ENCODE assay signal across 1 cellular context in the genomic region with DNA sequence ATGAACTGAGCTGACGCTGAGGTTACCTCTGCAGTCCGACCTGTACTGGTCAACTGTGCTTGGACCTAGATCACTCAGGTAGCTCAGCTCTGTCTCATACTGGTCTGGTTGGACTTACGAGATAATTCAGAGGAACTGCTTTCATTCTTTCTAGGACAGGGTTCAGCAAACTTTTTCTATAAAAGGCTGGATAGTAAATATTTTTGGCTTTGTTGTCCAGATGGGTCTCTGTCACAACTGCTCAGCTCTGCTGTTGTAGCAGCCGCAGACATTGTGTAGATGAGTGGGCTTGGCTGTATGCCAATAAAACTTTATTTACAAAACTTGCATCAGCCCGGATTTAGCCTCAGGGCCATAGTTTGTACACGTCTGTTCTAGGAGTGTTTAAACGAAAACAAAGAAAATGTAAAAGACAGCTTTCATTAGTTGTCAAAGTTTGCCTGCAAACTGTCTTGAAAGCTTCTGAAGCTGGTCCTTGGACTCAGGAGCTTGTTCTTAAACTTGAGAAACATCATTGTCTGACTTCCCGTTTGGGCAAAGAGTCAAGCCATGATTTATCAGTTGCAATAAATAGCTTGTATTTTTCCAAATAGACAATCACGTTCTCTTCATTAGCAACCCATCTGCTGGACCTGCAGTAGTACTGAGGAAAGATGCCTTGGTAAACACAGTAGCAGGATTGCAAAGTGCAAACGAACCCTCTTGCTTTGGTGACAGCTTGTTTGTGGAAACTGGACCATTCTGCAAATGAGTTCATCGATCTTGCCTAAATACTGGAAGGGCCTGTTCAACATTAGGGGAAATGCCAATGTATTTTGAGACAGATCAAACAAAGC.
TF ChIP-seq lines count a peak whose summit lies in the region.

No MANE protein-coding gene starts in this region.

TF ChIP-seq in HepG2, 621 proteins besides CTCF, POLR2A, EP300 and RAD21 (continued from another document and continues in another):
- TF ChIP-seq, protein P1, sequence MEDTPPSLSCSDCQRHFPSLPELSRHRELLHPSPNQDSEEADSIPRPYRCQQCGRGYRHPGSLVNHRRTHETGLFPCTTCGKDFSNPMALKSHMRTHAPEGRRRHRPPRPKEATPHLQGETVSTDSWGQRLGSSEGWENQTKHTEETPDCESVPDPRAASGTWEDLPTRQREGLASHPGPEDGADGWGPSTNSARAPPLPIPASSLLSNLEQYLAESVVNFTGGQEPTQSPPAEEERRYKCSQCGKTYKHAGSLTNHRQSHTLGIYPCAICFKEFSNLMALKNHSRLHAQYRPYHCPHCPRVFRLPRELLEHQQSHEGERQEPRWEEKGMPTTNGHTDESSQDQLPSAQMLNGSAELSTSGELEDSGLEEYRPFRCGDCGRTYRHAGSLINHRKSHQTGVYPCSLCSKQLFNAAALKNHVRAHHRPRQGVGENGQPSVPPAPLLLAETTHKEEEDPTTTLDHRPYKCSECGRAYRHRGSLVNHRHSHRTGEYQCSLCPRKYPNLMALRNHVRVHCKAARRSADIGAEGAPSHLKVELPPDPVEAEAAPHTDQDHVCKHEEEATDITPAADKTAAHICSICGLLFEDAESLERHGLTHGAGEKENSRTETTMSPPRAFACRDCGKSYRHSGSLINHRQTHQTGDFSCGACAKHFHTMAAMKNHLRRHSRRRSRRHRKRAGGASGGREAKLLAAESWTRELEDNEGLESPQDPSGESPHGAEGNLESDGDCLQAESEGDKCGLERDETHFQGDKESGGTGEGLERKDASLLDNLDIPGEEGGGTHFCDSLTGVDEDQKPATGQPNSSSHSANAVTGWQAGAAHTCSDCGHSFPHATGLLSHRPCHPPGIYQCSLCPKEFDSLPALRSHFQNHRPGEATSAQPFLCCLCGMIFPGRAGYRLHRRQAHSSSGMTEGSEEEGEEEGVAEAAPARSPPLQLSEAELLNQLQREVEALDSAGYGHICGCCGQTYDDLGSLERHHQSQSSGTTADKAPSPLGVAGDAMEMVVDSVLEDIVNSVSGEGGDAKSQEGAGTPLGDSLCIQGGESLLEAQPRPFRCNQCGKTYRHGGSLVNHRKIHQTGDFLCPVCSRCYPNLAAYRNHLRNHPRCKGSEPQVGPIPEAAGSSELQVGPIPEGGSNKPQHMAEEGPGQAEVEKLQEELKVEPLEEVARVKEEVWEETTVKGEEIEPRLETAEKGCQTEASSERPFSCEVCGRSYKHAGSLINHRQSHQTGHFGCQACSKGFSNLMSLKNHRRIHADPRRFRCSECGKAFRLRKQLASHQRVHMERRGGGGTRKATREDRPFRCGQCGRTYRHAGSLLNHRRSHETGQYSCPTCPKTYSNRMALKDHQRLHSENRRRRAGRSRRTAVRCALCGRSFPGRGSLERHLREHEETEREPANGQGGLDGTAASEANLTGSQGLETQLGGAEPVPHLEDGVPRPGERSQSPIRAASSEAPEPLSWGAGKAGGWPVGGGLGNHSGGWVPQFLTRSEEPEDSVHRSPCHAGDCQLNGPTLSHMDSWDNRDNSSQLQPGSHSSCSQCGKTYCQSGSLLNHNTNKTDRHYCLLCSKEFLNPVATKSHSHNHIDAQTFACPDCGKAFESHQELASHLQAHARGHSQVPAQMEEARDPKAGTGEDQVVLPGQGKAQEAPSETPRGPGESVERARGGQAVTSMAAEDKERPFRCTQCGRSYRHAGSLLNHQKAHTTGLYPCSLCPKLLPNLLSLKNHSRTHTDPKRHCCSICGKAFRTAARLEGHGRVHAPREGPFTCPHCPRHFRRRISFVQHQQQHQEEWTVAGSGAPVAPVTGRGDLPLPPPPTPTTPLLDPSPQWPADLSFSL (CRISPR knock-in tag; IDR thresholded peaks at IDR 0.05) = 0 out of 2 replicates have a peak, but pooled peaks have one; percentile 51
- TF ChIP-seq FOXC1 (CRISPR knock-in tag; IDR thresholded peaks at IDR 0.05; ENCODE audit: borderline replicate concordance) (no peak), ZNF713 (CRISPR knock-in tag; IDR thresholded peaks at IDR 0.05) (no peak), ZSCAN9 (CRISPR knock-in tag; IDR thresholded peaks at IDR 0.05; ENCODE audit: borderline replicate concordance) (peak; percentile 58; the same call in 1 of the 2 replicates), TAF15 (IDR thresholded peaks at IDR 0.05; ENCODE audit: low read depth, low read length, poor library complexity, severe bottlenecking) (no peak), KLF16 (CRISPR knock-in tag; IDR thresholded peaks at IDR 0.05) (peak in 1 of 2 experiments; percentile 79; a peak in 1 of 4 replicates), ZNF326 (CRISPR knock-in tag; IDR thresholded peaks at IDR 0.05; ENCODE audit: borderline replicate concordance) (no peak), ZNF605 (CRISPR knock-in tag; IDR thresholded peaks at IDR 0.05) (no peak), TRIM24 (CRISPR knock-in tag; IDR thresholded peaks at IDR 0.05) (no peak), RBFOX2 (IDR thresholded peaks at IDR 0.05; ENCODE audit: low read depth, low read length) (no peak), ZBED4 (CRISPR knock-in tag; IDR thresholded peaks at IDR 0.05; ENCODE audit: borderline replicate concordance) (no peak; the same call in 1 of the 2 replicates), TOPORS (CRISPR knock-in tag; IDR thresholded peaks at IDR 0.05) (0 out of 2 replicates have a peak, but pooled peaks have one; percentile 50), GZF1 (CRISPR knock-in tag; IDR thresholded peaks at IDR 0.05) (peak; percentile 61; the same call in 1 of the 2 replicates), ZNF563 (CRISPR knock-in tag; IDR thresholded peaks at IDR 0.05) (no peak), SOX13 (IDR thresholded peaks at IDR 0.05) (no peak), SOX13 (CRISPR knock-in tag; conservative IDR thresholded peaks at IDR 0.05 in 1 of 2, IDR thresholded peaks at IDR 0.05 in 1 of 2) (peak in 1 of 2 experiments; percentile 47; a peak in 1 of 4 replicates), ARID4A (CRISPR knock-in tag; IDR thresholded peaks at IDR 0.05; ENCODE audit: borderline replicate concordance) (peak; percentile 60; the same call in 1 of the 2 replicates), ZBTB38 (CRISPR knock-in tag; IDR thresholded peaks at IDR 0.05) (no peak), HINFP (CRISPR knock-in tag; IDR thresholded peaks at IDR 0.05; ENCODE audit: low read depth) (no peak), ZNF510 (CRISPR knock-in tag; IDR thresholded peaks at IDR 0.05; ENCODE audit: low read depth) (0 out of 2 replicates have a peak, but pooled peaks have one; percentile 65)
- TF ChIP-seq, protein P2, sequence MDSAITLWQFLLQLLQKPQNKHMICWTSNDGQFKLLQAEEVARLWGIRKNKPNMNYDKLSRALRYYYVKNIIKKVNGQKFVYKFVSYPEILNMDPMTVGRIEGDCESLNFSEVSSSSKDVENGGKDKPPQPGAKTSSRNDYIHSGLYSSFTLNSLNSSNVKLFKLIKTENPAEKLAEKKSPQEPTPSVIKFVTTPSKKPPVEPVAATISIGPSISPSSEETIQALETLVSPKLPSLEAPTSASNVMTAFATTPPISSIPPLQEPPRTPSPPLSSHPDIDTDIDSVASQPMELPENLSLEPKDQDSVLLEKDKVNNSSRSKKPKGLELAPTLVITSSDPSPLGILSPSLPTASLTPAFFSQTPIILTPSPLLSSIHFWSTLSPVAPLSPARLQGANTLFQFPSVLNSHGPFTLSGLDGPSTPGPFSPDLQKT (CRISPR knock-in tag; IDR thresholded peaks at IDR 0.05; ENCODE audit: borderline replicate concordance) = no peak
- TF ChIP-seq, protein P3, sequence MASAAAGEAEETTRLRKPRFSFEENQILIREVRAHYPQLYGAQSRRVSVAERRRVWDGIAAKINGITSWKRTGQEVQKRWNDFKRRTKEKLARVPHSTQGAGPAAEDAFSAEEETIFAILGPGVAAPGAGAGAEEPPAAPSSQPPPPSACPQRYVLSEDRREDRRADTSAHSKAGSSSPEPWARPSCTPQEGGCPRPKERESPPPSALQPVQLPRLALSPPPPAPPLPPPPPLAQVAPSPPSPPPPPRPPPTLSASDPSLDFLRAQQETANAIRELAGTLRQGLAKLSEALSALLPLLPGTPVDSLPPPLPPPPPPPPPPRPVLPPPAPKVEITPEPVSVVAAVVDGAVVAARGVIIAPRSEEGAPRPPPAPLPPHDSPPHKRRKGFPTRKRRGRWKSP (CRISPR knock-in tag; IDR thresholded peaks at IDR 0.05) = 0 out of 2 replicates have a peak, but pooled peaks have one; percentile 19
- TF ChIP-seq, protein P4, sequence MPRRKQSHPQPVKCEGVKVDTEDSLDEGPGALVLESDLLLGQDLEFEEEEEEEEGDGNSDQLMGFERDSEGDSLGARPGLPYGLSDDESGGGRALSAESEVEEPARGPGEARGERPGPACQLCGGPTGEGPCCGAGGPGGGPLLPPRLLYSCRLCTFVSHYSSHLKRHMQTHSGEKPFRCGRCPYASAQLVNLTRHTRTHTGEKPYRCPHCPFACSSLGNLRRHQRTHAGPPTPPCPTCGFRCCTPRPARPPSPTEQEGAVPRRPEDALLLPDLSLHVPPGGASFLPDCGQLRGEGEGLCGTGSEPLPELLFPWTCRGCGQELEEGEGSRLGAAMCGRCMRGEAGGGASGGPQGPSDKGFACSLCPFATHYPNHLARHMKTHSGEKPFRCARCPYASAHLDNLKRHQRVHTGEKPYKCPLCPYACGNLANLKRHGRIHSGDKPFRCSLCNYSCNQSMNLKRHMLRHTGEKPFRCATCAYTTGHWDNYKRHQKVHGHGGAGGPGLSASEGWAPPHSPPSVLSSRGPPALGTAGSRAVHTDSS (CRISPR knock-in tag; conservative IDR thresholded peaks at IDR 0.05) = no peak
- TF ChIP-seq, protein P5, sequence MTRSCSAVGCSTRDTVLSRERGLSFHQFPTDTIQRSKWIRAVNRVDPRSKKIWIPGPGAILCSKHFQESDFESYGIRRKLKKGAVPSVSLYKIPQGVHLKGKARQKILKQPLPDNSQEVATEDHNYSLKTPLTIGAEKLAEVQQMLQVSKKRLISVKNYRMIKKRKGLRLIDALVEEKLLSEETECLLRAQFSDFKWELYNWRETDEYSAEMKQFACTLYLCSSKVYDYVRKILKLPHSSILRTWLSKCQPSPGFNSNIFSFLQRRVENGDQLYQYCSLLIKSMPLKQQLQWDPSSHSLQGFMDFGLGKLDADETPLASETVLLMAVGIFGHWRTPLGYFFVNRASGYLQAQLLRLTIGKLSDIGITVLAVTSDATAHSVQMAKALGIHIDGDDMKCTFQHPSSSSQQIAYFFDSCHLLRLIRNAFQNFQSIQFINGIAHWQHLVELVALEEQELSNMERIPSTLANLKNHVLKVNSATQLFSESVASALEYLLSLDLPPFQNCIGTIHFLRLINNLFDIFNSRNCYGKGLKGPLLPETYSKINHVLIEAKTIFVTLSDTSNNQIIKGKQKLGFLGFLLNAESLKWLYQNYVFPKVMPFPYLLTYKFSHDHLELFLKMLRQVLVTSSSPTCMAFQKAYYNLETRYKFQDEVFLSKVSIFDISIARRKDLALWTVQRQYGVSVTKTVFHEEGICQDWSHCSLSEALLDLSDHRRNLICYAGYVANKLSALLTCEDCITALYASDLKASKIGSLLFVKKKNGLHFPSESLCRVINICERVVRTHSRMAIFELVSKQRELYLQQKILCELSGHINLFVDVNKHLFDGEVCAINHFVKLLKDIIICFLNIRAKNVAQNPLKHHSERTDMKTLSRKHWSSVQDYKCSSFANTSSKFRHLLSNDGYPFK (CRISPR knock-in tag; IDR thresholded peaks at IDR 0.05; ENCODE audit: borderline replicate concordance) = no peak
